2 cellular contexts compared by ENCODE assay signal in the genomic region with DNA sequence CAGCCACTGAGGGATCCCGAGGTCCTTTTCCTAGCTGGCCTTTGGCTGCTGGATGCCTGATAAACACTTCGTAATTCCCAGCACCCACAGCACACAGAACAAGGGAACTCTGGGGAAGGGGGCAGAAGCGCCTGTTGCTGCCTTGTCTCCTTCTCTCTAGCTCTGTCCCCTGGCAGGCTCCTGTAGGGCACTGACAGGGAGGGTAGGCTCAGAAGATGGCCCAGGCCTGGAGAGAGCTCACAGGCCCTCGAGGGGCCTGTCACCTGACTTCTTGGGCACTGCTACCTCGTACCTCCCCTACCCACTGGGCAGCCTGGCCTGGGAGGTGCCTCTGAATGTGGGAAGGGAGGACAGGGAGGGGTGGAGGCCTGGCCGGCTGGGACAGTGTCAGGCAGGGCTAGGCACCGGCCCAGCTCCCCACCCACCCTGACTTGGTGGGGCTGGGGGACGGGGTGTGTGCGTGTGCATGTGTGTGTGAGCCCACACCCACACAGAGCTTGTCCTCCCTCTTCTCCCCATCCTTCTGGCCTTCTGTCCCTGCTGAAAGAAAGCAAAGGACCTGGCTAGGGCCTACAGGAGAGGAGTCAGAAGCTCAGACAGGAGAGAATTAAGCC.
TF ChIP-seq lines count a peak whose summit lies in the region.

No MANE protein-coding gene starts in this region.

TF ChIP-seq in HEK293, 187 proteins besides CTCF, POLR2A, EP300 and RAD21:
- TF ChIP-seq ZNF133 (tag by site-specific recombination; IDR thresholded peaks at IDR 0.05) (no peak), KLF1 (tag by site-specific recombination; IDR thresholded peaks at IDR 0.05) (peak; percentile 83), SCRT2 (tag by site-specific recombination; IDR thresholded peaks at IDR 0.05) (peak; percentile 54), ZFHX2 (tag by site-specific recombination; conservative IDR thresholded peaks at IDR 0.05) (peak; percentile 72), EGR2 (tag by site-specific recombination; IDR thresholded peaks at IDR 0.05; ENCODE audit: low read depth) (peak; percentile 38; the same call in 1 of the 2 replicates)
TF ChIP-seq in HEK293: peak in this region for 4.

TF ChIP-seq in H1, 55 proteins besides CTCF, POLR2A, EP300 and RAD21:
- TF ChIP-seq CBX5 (IDR thresholded peaks at IDR 0.05; ENCODE audit: low read depth, low read length) (no peak), JUND (IDR thresholded peaks at IDR 0.05; ENCODE audit: low read length) (no peak), SP4 (IDR thresholded peaks at IDR 0.05; ENCODE audit: low read length) (no peak), JUN (IDR thresholded peaks at IDR 0.05; ENCODE audit: low read depth, low read length) (no peak), ZNF274 (IDR thresholded peaks at IDR 0.05; ENCODE audit: borderline replicate concordance, extremely low read depth, low read length) (no peak), TCF12 (IDR thresholded peaks at IDR 0.05; ENCODE audit: low read depth, low read length) (no peak), KDM1A (IDR thresholded peaks at IDR 0.05; ENCODE audit: borderline replicate concordance, low read length) (no peak), SP1 (IDR thresholded peaks at IDR 0.05; ENCODE audit: low read depth, low read length) (no peak), TAF7 (optimal IDR thresholded peaks at IDR 0.05; ENCODE audit: borderline replicate concordance, low read depth, low read length) (no peak), CREB1 (IDR thresholded peaks at IDR 0.05) (no peak), YY1 (IDR thresholded peaks at IDR 0.05; ENCODE audit: low read depth, low read length) (no peak), GABPA (IDR thresholded peaks at IDR 0.05; ENCODE audit: borderline replicate concordance, insufficient read depth, low read length) (no peak), SRF (IDR thresholded peaks at IDR 0.05; ENCODE audit: low read depth, low read length) (no peak), RXRA (IDR thresholded peaks at IDR 0.05; ENCODE audit: insufficient read depth, low read depth, low read length) (no peak), TBP (IDR thresholded peaks at IDR 0.05; ENCODE audit: low read depth, low read length) (no peak), POU5F1 (IDR thresholded peaks at IDR 0.05; ENCODE audit: low read depth, low read length) (no peak), RFX5 (IDR thresholded peaks at IDR 0.05; ENCODE audit: borderline replicate concordance, low read depth, low read length) (no peak), GTF2F1 (IDR thresholded peaks at IDR 0.05; ENCODE audit: borderline replicate concordance, low read depth, low read length) (no peak)
- TF ChIP-seq, protein P1, sequence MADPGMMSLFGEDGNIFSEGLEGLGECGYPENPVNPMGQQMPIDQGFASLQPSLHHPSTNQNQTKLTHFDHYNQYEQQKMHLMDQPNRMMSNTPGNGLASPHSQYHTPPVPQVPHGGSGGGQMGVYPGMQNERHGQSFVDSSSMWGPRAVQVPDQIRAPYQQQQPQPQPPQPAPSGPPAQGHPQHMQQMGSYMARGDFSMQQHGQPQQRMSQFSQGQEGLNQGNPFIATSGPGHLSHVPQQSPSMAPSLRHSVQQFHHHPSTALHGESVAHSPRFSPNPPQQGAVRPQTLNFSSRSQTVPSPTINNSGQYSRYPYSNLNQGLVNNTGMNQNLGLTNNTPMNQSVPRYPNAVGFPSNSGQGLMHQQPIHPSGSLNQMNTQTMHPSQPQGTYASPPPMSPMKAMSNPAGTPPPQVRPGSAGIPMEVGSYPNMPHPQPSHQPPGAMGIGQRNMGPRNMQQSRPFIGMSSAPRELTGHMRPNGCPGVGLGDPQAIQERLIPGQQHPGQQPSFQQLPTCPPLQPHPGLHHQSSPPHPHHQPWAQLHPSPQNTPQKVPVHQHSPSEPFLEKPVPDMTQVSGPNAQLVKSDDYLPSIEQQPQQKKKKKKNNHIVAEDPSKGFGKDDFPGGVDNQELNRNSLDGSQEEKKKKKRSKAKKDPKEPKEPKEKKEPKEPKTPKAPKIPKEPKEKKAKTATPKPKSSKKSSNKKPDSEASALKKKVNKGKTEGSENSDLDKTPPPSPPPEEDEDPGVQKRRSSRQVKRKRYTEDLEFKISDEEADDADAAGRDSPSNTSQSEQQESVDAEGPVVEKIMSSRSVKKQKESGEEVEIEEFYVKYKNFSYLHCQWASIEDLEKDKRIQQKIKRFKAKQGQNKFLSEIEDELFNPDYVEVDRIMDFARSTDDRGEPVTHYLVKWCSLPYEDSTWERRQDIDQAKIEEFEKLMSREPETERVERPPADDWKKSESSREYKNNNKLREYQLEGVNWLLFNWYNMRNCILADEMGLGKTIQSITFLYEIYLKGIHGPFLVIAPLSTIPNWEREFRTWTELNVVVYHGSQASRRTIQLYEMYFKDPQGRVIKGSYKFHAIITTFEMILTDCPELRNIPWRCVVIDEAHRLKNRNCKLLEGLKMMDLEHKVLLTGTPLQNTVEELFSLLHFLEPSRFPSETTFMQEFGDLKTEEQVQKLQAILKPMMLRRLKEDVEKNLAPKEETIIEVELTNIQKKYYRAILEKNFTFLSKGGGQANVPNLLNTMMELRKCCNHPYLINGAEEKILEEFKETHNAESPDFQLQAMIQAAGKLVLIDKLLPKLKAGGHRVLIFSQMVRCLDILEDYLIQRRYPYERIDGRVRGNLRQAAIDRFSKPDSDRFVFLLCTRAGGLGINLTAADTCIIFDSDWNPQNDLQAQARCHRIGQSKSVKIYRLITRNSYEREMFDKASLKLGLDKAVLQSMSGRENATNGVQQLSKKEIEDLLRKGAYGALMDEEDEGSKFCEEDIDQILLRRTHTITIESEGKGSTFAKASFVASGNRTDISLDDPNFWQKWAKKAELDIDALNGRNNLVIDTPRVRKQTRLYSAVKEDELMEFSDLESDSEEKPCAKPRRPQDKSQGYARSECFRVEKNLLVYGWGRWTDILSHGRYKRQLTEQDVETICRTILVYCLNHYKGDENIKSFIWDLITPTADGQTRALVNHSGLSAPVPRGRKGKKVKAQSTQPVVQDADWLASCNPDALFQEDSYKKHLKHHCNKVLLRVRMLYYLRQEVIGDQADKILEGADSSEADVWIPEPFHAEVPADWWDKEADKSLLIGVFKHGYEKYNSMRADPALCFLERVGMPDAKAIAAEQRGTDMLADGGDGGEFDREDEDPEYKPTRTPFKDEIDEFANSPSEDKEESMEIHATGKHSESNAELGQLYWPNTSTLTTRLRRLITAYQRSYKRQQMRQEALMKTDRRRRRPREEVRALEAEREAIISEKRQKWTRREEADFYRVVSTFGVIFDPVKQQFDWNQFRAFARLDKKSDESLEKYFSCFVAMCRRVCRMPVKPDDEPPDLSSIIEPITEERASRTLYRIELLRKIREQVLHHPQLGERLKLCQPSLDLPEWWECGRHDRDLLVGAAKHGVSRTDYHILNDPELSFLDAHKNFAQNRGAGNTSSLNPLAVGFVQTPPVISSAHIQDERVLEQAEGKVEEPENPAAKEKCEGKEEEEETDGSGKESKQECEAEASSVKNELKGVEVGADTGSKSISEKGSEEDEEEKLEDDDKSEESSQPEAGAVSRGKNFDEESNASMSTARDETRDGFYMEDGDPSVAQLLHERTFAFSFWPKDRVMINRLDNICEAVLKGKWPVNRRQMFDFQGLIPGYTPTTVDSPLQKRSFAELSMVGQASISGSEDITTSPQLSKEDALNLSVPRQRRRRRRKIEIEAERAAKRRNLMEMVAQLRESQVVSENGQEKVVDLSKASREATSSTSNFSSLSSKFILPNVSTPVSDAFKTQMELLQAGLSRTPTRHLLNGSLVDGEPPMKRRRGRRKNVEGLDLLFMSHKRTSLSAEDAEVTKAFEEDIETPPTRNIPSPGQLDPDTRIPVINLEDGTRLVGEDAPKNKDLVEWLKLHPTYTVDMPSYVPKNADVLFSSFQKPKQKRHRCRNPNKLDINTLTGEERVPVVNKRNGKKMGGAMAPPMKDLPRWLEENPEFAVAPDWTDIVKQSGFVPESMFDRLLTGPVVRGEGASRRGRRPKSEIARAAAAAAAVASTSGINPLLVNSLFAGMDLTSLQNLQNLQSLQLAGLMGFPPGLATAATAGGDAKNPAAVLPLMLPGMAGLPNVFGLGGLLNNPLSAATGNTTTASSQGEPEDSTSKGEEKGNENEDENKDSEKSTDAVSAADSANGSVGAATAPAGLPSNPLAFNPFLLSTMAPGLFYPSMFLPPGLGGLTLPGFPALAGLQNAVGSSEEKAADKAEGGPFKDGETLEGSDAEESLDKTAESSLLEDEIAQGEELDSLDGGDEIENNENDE (IDR thresholded peaks at IDR 0.05; ENCODE audit: insufficient replicate concordance, low read length): no peak
- TF ChIP-seq, protein P2, sequence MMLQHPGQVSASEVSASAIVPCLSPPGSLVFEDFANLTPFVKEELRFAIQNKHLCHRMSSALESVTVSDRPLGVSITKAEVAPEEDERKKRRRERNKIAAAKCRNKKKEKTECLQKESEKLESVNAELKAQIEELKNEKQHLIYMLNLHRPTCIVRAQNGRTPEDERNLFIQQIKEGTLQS (IDR thresholded peaks at IDR 0.05; ENCODE audit: insufficient read depth, low read depth, low read length): no peak
